18 cellular contexts compared by ENCODE assay signal in the genomic region with DNA sequence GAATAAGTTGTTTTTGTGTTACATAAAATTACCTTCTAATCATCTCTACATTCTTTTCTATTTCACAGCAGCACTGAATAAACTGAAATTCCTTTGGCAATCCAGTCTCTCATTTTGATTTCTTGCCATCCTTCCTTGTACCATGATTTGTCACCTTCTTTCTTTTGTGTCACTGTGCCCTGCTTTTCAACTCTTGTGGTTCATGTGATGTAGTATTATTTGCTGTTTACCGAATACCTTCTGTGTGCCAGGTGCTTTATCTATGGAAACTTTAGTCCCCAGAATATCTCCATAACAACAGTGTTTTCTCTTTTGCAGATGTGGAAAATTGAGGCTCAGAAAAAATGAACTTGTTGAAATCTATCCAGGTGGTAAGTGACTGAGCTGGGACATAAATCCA.
A peak's percentile ranks its signal among the peaks of the same experiment; 100 is the strongest.
DNase-seq lines count a peak whose midpoint lies in the region; ATAC-seq lines count a peak whose summit lies in the region.
"Had no signal": no experiment of that assay in that cellular context is flagged by ENCODE, and none has a peak within 500 bp of the region (broad histone marks: within the 10 kb centered on the region; RNA-seq: fewer than 3 reads in every experiment).

No MANE protein-coding gene starts in this region.

- no peak for ATAC-seq in right cardiac atrium

- no peak overlapping the region for H3K27ac ChIP-seq in right cardiac atrium (ENCODE audit: low read length)
- H3K27ac ChIP-seq: 22Rv1, BLaER1, C4-2B had no signal

- intact Hi-C loops in right cardiac atrium (cut with DNase I) = no loop called here

- no peak overlapping the region for H3K4me3 ChIP-seq in right cardiac atrium (ENCODE audit: low read length)
- H3K4me3 ChIP-seq: BLaER1, HAP-1 had no signal

- 72% methylated on average over 1 of the region's 1 CpG for WGBS in right cardiac atrium

- no peaks in the 10 kb centered on the region for H3K9me3 ChIP-seq in right cardiac atrium (ENCODE audit: control insufficient read depth, low read length)
- H3K9me3 ChIP-seq: BLaER1, HAP-1 had no signal

- H3K27me3 ChIP-seq in right cardiac atrium (ENCODE audit: control insufficient read depth, insufficient read depth) = no peaks in the 10 kb centered on the region
- H3K27me3 ChIP-seq: BLaER1 had no signal

- DNase-seq in DMS153 (lab: John Stamatoyannopoulos, UW) (peak; percentile 27), DMS153 treated with DMSO at 0.1 percent for 48 hours (lab: John Stamatoyannopoulos, UW; ENCODE audit: unreplicated experiment) (no peak), NCI-H345 (lab: John Stamatoyannopoulos, UW) (peak; percentile 18), NCI-H345 treated with DMSO at 0.1 percent for 48 hours (lab: John Stamatoyannopoulos, UW; ENCODE audit: unreplicated experiment) (no peak), NCI-H146 (lab: John Stamatoyannopoulos, UW) (peak; percentile 60), NCI-H774 (lab: John Stamatoyannopoulos, UW) (peak; percentile 18), right cardiac atrium (no peak), NCI-H524 treated with DMSO at 0.1 percent for 48 hours (lab: John Stamatoyannopoulos, UW) (no peak)
- DNase-seq: CD4-positive, CD25-positive, alpha-beta regulatory T cell; CD8-positive, alpha-beta memory T cell; DMS 273 treated with DMSO at 0.1 percent for 48 hours; DND-41; GOT3; HFFc6 had no signal

- no peaks in the 10 kb centered on the region for H3K4me1 ChIP-seq in right cardiac atrium (ENCODE audit: control insufficient read depth, insufficient read depth, low read length)
- H3K4me1 ChIP-seq: BLaER1, HAP-1 had no signal

Comparison
In these comparisons a context has a peak if more than half of its experiments do, and no peak if none do; other contexts are left out.
1. DNase-seq: peak in DMS153 (single experiment), NCI-H345 (single experiment), NCI-H146 (single experiment) and NCI-H774 (single experiment); none in DMS153 treated with DMSO at 0.1 percent for 48 hours (single experiment), NCI-H345 treated with DMSO at 0.1 percent for 48 hours (single experiment), right cardiac atrium (0 of 3) and NCI-H524 treated with DMSO at 0.1 percent for 48 hours (single experiment).